Comparison of ENCODE assay signal across 1 cellular context in the genomic region with DNA sequence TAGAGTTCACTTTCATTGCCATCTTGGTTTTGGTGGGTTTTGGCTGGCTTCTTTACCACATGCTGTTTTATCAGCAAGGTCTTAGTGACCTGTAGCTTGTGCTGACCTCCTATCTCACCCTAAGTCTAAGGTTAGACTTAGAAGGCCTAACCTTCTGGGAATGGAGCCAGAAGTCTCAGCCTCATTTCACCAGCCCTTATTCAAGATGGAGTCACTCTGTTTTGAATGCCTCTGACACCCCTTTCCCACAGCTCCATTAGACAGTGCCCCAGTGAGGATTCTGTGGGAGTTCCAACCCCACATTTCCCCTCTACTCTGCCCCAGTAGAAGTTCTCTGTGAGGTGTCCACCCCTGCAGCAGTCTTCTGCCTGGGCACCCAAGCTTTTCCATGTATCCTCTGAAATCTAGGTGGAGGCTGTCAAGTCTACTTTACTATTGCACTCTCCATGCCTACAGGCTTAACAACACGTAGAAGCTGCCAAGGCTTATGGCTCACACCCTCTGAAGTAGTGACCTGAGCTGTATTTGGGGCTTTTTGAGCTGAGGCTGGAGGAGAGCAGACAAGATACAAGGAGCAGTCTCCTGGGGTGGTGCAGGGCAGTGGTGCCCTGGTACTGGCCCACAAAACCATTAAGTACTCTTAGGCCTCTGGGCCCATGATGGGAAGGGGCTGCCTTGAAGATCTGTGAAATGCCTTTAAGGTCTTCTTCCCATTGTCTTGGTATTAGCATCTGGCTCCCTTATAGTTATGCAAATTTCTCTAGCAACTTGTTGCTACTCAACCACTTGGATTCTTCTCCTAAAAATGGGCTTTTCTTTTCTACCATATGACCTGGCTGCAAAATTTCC.
TF ChIP-seq lines count a peak whose summit lies in the region.

No MANE protein-coding gene starts in this region.

TF ChIP-seq in K562, 482 proteins besides CTCF, POLR2A, EP300 and RAD21 (continued from another document):
- TF ChIP-seq ZFP1 (CRISPR knock-in tag; IDR thresholded peaks at IDR 0.05) (no peak), ZNF239 (CRISPR knock-in tag; IDR thresholded peaks at IDR 0.05) (no peak), OTX1 (CRISPR knock-in tag; IDR thresholded peaks at IDR 0.05) (peak; percentile 28; the same call in 1 of the 2 replicates), MED1 (CRISPR knock-in tag; IDR thresholded peaks at IDR 0.05; ENCODE audit: borderline replicate concordance) (no peak), BACH1 (tag; IDR thresholded peaks at IDR 0.05) (no peak), NR2F6 (CRISPR knock-in tag; IDR thresholded peaks at IDR 0.05) (no peak), KAT2B (IDR thresholded peaks at IDR 0.05; ENCODE audit: low read depth, low read length) (no peak)
- TF ChIP-seq, protein P1, sequence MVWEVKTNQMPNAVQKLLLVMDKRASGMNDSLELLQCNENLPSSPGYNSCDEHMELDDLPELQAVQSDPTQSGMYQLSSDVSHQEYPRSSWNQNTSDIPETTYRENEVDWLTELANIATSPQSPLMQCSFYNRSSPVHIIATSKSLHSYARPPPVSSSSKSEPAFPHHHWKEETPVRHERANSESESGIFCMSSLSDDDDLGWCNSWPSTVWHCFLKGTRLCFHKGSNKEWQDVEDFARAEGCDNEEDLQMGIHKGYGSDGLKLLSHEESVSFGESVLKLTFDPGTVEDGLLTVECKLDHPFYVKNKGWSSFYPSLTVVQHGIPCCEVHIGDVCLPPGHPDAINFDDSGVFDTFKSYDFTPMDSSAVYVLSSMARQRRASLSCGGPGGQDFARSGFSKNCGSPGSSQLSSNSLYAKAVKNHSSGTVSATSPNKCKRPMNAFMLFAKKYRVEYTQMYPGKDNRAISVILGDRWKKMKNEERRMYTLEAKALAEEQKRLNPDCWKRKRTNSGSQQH (CRISPR knock-in tag; IDR thresholded peaks at IDR 0.05): peak; percentile 89; the same call in 1 of the 2 replicates
- TF ChIP-seq, protein P2, sequence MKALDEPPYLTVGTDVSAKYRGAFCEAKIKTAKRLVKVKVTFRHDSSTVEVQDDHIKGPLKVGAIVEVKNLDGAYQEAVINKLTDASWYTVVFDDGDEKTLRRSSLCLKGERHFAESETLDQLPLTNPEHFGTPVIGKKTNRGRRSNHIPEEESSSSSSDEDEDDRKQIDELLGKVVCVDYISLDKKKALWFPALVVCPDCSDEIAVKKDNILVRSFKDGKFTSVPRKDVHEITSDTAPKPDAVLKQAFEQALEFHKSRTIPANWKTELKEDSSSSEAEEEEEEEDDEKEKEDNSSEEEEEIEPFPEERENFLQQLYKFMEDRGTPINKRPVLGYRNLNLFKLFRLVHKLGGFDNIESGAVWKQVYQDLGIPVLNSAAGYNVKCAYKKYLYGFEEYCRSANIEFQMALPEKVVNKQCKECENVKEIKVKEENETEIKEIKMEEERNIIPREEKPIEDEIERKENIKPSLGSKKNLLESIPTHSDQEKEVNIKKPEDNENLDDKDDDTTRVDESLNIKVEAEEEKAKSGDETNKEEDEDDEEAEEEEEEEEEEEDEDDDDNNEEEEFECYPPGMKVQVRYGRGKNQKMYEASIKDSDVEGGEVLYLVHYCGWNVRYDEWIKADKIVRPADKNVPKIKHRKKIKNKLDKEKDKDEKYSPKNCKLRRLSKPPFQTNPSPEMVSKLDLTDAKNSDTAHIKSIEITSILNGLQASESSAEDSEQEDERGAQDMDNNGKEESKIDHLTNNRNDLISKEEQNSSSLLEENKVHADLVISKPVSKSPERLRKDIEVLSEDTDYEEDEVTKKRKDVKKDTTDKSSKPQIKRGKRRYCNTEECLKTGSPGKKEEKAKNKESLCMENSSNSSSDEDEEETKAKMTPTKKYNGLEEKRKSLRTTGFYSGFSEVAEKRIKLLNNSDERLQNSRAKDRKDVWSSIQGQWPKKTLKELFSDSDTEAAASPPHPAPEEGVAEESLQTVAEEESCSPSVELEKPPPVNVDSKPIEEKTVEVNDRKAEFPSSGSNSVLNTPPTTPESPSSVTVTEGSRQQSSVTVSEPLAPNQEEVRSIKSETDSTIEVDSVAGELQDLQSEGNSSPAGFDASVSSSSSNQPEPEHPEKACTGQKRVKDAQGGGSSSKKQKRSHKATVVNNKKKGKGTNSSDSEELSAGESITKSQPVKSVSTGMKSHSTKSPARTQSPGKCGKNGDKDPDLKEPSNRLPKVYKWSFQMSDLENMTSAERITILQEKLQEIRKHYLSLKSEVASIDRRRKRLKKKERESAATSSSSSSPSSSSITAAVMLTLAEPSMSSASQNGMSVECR (CRISPR knock-in tag; IDR thresholded peaks at IDR 0.05): no peak
